22 cellular contexts compared by ENCODE assay signal in the genomic region with DNA sequence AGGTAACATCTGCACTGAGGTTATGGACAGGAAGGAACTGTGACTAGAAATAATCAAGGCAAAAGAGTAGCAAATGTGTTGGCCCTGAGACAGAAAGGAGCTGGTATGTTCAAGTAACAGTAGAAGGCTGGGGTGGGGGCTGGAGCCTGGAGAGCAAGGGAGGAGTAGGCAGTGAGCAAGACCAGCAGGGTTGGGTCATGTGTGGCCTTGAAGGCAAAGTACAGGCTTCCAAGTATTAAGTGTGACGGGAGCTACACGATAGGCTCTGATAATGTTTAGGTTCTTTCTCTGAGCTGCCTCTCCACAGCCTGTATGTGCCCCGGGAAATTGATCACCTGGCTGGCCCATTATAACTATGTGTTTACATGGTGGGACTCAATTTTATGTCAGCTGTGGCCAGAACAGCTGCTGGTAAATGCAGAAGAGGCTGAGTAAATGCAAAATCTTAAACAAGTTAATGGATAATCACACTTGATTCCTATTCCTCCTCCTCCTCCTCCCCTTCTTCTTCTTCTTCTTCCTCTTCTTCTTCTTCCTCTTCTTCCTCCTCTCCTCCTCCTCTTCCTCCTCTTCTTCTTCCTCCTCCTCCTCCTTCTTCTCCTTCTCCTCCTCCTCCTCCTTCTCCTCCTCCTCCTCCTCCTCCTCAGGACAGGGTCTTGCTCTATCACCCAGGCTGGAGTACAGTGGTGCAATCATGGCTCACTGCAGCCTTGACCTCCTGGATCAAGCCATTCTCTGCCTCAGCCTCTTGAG. TPM values are rescaled to one million over a fixed set of nuclear protein-coding genes. Genes with fewer than 3 reads are reported as not detected.
DNase-seq lines count a peak whose midpoint lies in the region; ATAC-seq, FAIRE-seq and TF ChIP-seq lines count a peak whose summit lies in the region.
"Had no signal": no experiment of that assay in that cellular context is flagged by ENCODE, and none has a peak within 500 bp of the region (broad histone marks: within the 10 kb centered on the region; RNA-seq: fewer than 3 reads in every experiment).

No MANE protein-coding gene starts in this region.

- FAIRE-seq in H1 (lab: Jason Lieb, UNC), result no peak
- FAIRE-seq: GM12878, GM18507, K562 had no signal

- H2BK20ac ChIP-seq in H1 (ENCODE audit: low read length), result no peak overlapping the region

- H3K14ac ChIP-seq in H1 (ENCODE audit: insufficient read length), result no peak overlapping the region

- TF ChIP-seq RAD21 in H1 (IDR thresholded peaks at IDR 0.05 in 1 of 2, conservative IDR thresholded peaks at IDR 0.05 in 1 of 2; ENCODE audit: low read depth in 2 of 2, low read length in 2 of 2), result no peak

- no TSS peak for BruUV-seq in Calu3 (replicated peaks; lab: Mats Ljungman, UMichigan)
- no TSS peak for BruUV-seq in PC-3 (replicated peaks; lab: Mats Ljungman, UMichigan)

- no peaks in the 10 kb centered on the region for H4K20me1 ChIP-seq in PC-3 (ENCODE audit: low read length)
- H4K20me1 ChIP-seq in H1 (replicated peaks in 1 of 2; ENCODE audit: control insufficient read depth in 1 of 2, insufficient read depth in 2 of 2, low read length in 2 of 2), result no peaks in the 10 kb centered on the region
- no peaks in the 10 kb centered on the region for H4K20me1 ChIP-seq in GM23338 (replicated peaks; ENCODE audit: insufficient read depth)

- TF ChIP-seq POLR2A in H1 (IDR thresholded peaks at IDR 0.05; ENCODE audit: control extremely low read depth in 1 of 2, low read depth in 2 of 2, low read length in 2 of 2), result no peak

- H3K9me3 ChIP-seq in PC-3 (ENCODE audit: low read length) (no peaks in the 10 kb centered on the region), H1 (ENCODE audit: insufficient read depth in 2 of 2, low read depth in 1 of 2, low read length in 1 of 2) (no peaks in the 10 kb centered on the region), mucosa of descending colon (no peaks in the 10 kb centered on the region), endodermal cell (ENCODE audit: control insufficient read depth, low read length) (no peaks in the 10 kb centered on the region)

- H3K4me1 ChIP-seq in PC-3 (ENCODE audit: insufficient read depth, low read length) (peaks cover 32% of the 10 kb centered on the region), H1 (replicated peaks in 1 of 4; ENCODE audit: control insufficient read depth in 3 of 4, insufficient read depth in 4 of 4, low read length in 3 of 4) (peaks cover 0 to 2% (median 0%) of the 10 kb centered on the region in 4 experiments; a peak in 1 of 7 replicates), mucosa of descending colon (ENCODE audit: low read depth) (no peaks in the 10 kb centered on the region), GM23338 (ENCODE audit: insufficient read depth) (peaks cover 8% of the 10 kb centered on the region), endodermal cell (ENCODE audit: control insufficient read depth, insufficient read depth, low read length) (no peaks in the 10 kb centered on the region)

- CTCF ChIA-PET in Calu3 (lab: Charles Lee), result interaction anchor here (0.6 to 1.7 kb wide), 7 partner anchors 41 to 178 kb away, joined by 3 to 11 read pairs (median 3); no protein-coding TSS in a partner anchor
- CTCF ChIA-PET in PC-3 (lab: Charles Lee), result interaction anchor here (0.7 kb wide), 1 partner anchor 59 kb away, joined by 4 read pairs; no protein-coding TSS in a partner anchor
- CTCF ChIA-PET in H1 (lab: Charles Lee; ENCODE audit: partially characterized antibody), result interaction anchor here (0.5 to 11.0 kb wide), 9 partner anchors 22 to 939 kb away, joined by 3 to 159 read pairs (median 5); a partner anchor contains a TSS

- no peak overlapping the region for H2BK5ac ChIP-seq in H1 (ENCODE audit: low read depth, low read length)

- H3K4me3 ChIP-seq in PC-3 (ENCODE audit: low read length), result no peak overlapping the region
- no peak overlapping the region for H3K4me3 ChIP-seq in H1 (ENCODE audit: extremely low read depth in 1 of 4, insufficient read depth in 2 of 4, low read depth in 3 of 4, low read length in 4 of 4)
- no peak overlapping the region for H3K4me3 ChIP-seq in mucosa of descending colon
- H3K4me3 ChIP-seq in GM23338, result no peak overlapping the region
- no peak overlapping the region for H3K4me3 ChIP-seq in endodermal cell (ENCODE audit: low read length)
- H3K4me3 ChIP-seq: GM12878, K562 had no signal

- H3K79me2 ChIP-seq in PC-3 (ENCODE audit: low read length), result no peaks in the 10 kb centered on the region
- no peaks in the 10 kb centered on the region for H3K79me2 ChIP-seq in H1 (ENCODE audit: control insufficient read depth in 1 of 2, insufficient read depth in 2 of 2, low read length in 2 of 2)
- no peaks in the 10 kb centered on the region for H3K79me2 ChIP-seq in GM23338 (replicated peaks; ENCODE audit: insufficient read depth)

- no peak overlapping the region for H3K56ac ChIP-seq in H1 (replicated peaks; ENCODE audit: insufficient read length, low read depth, low read length)

- H3K9me2 ChIP-seq in PC-3 (replicated peaks; ENCODE audit: low read length) (no peaks in the 10 kb centered on the region), GM23338 (ENCODE audit: insufficient read depth) (no peaks in the 10 kb centered on the region)

- ATAC-seq in PC-3, result no peak
- peak; percentile 39 for ATAC-seq in mucosa of descending colon
- ATAC-seq in GM23338, result no peak
- no peak for ATAC-seq in Right ventricle myocardium superior (ENCODE audit: poor library complexity)
- ATAC-seq: GM12878, K562 had no signal

- no peak for TF ChIP-seq EP300 in H1 (IDR thresholded peaks at IDR 0.05; ENCODE audit: borderline replicate concordance in 1 of 2, low read depth in 2 of 2, low read length in 2 of 2)

- DNase-seq in Calu3, result no peak
- no peak for DNase-seq in PC-3
- no peak for DNase-seq in H1 (ENCODE audit: low read depth in 1 of 2, low spot score in 2 of 2)
- DNase-seq in mucosa of descending colon, result no peak
- DNase-seq in GM23338 (ENCODE audit: low spot score), result no peak
- no peak for DNase-seq in endodermal cell
- DNase-seq in D341Med (ENCODE audit: low spot score), result no peak
- DNase-seq in Right ventricle myocardium superior, result no peak
- DNase-seq: AML-193; CD4-positive, CD25-positive, alpha-beta regulatory T cell; GDM1; GOT3; NCI-H1436 treated with DMSO at 0.1 percent for 48 hours; NCI-H2029 treated with DMSO at 0.1 percent for 48 hours; NCI-H510A treated with DMSO at 0.1 percent for 48 hours; RPMI8226; SW 1271 had no signal

- no peak overlapping the region for H3K23ac ChIP-seq in H1 (ENCODE audit: insufficient read length)

- peaks cover 53% of the 10 kb centered on the region for H3K4me1 Mint-ChIP-seq in Calu3 (ENCODE audit: low read depth, unreplicated experiment)
- H3K4me1 Mint-ChIP-seq in GM23338, result peaks cover 4% of the 10 kb centered on the region; the same call in 2 of the 3 replicates
- H3K4me1 Mint-ChIP-seq in endodermal cell, result no peaks in the 10 kb centered on the region

- TF ChIP-seq CTCF in Calu3 (IDR thresholded peaks at IDR 0.05; ENCODE audit: unreplicated experiment) (no peak), PC-3 (conservative IDR thresholded peaks at IDR 0.05; ENCODE audit: low read depth, low read length) (no peak), H1 (IDR thresholded peaks at IDR 0.05; ENCODE audit: control extremely low read depth in 1 of 3, insufficient read depth in 1 of 3, low read depth in 1 of 3, low read length in 3 of 3) (no peak), mucosa of descending colon (IDR thresholded peaks at IDR 0.05) (no peak), GM23338 (conservative IDR thresholded peaks at IDR 0.05; ENCODE audit: low read depth in 2 of 2) (no peak), endodermal cell (conservative IDR thresholded peaks at IDR 0.05) (no peak)

- H3K27me3 ChIP-seq in PC-3 (ENCODE audit: low read length) (no peaks in the 10 kb centered on the region), H1 (replicated peaks in 1 of 4; ENCODE audit: control insufficient read depth in 3 of 4, extremely low read depth in 1 of 4, insufficient read depth in 3 of 4, low read length in 3 of 4) (no peaks in the 10 kb centered on the region), GM23338 (ENCODE audit: insufficient read depth) (no peaks in the 10 kb centered on the region), endodermal cell (ENCODE audit: control insufficient read depth, insufficient read depth, low read length, poor library complexity, severe bottlenecking) (peaks cover 10% of the 10 kb centered on the region)

- H4K91ac ChIP-seq in H1 (replicated peaks; ENCODE audit: insufficient read length, low read length), result no peak overlapping the region

- H2AFZ ChIP-seq in PC-3 (ENCODE audit: low read length) (no peak overlapping the region), H1 (ENCODE audit: low read length) (no peak overlapping the region), GM23338 (no peak overlapping the region)

- no peaks in the 10 kb centered on the region for H3K9me3 Mint-ChIP-seq in Calu3 (ENCODE audit: low read depth, unreplicated experiment)
- H3K9me3 Mint-ChIP-seq in GM23338, result no peaks in the 10 kb centered on the region
- H3K9me3 Mint-ChIP-seq in endodermal cell, result no peaks in the 10 kb centered on the region

- H2BK12ac ChIP-seq in H1 (ENCODE audit: low read depth, low read length), result no peak overlapping the region

- H2BK120ac ChIP-seq in H1 (replicated peaks; ENCODE audit: low read depth, low read length), result no peak overlapping the region

- H3K18ac ChIP-seq in H1 (ENCODE audit: extremely low read depth, low read length), result no peak overlapping the region

- H3K4me3 Mint-ChIP-seq in Calu3 (ENCODE audit: low read depth, unreplicated experiment) (no peak overlapping the region), GM23338 (no peak overlapping the region), endodermal cell (no peak overlapping the region)
- H3K4me3 Mint-ChIP-seq: CD4-positive, CD25-positive, alpha-beta regulatory T cell had no signal

- H3K27ac ChIP-seq in PC-3 (ENCODE audit: low read length), result peak overlapping the region; percentile 99
- H3K27ac ChIP-seq in H1 (ENCODE audit: low read depth, low read length), result no peak overlapping the region
- H3K27ac ChIP-seq in GM23338 (ENCODE audit: low read depth), result no peak overlapping the region
- H3K27ac ChIP-seq in endodermal cell (ENCODE audit: low read depth, low read length), result no peak overlapping the region

- H3K36me3 ChIP-seq in PC-3 (ENCODE audit: low read depth, low read length), result no peaks in the 10 kb centered on the region
- H3K36me3 ChIP-seq in H1 (ENCODE audit: control insufficient read depth in 2 of 4, insufficient read depth in 4 of 4, low read length in 3 of 4), result no peaks in the 10 kb centered on the region
- H3K36me3 ChIP-seq in mucosa of descending colon (ENCODE audit: low read depth), result no peaks in the 10 kb centered on the region
- no peaks in the 10 kb centered on the region for H3K36me3 ChIP-seq in GM23338 (ENCODE audit: insufficient read depth)
- no peaks in the 10 kb centered on the region for H3K36me3 ChIP-seq in endodermal cell (ENCODE audit: control insufficient read depth, insufficient read depth, low read length)

- H3K9ac ChIP-seq in PC-3 (ENCODE audit: low read length) (peak overlapping the region; percentile 85), H1 (replicated peaks in 1 of 4; ENCODE audit: extremely low read depth in 1 of 4, low read depth in 3 of 4, low read length in 3 of 4) (no peak overlapping the region), endodermal cell (ENCODE audit: extremely low read depth, low read length, poor library complexity, severe bottlenecking) (no peak overlapping the region)

- H2AK5ac ChIP-seq in H1 (ENCODE audit: low read depth, low read length), result no peak overlapping the region

- H3K4ac ChIP-seq in H1 (replicated peaks; ENCODE audit: insufficient read length, low read depth, low read length), result no peak overlapping the region

- WGBS in H1 (ENCODE audit: extremely low coverage in 1 of 2, insufficient coverage in 1 of 2, insufficient read length in 1 of 2, insufficient replicate concordance in 2 of 2, low coverage in 1 of 2, low lambda C conversion rate in 2 of 2, missing lambda C conversion rate in 1 of 2), 2 experiments, result 97% methylated on average over 3 of the region's 3 CpGs; no CpG with 5 or more reads in 1 of the 2 experiments
- WGBS in endodermal cell (ENCODE audit: insufficient coverage in 1 of 2, insufficient read length in 1 of 2), 2 experiments, result 94% methylated on average over 2 to 3 of the region's 3 CpGs

- intact Hi-C loops in Calu3 (cut with micrococcal nuclease; ENCODE audit: unreplicated experiment), result no loop called here
- intact Hi-C loops in PC-3 (cut with micrococcal nuclease), result loop anchor here (5.0 kb wide), 2 partner anchors 105 to 330 kb away; no protein-coding TSS in a partner anchor
- intact Hi-C loops in mucosa of descending colon (cut with DNase I, micrococcal nuclease), result no loop called here
- intact Hi-C loops in Right ventricle myocardium superior (cut with DNase I), result no loop called here

- H3K79me1 ChIP-seq in H1 (ENCODE audit: low read depth, low read length), result no peaks in the 10 kb centered on the region

- no peak overlapping the region for H2BK15ac ChIP-seq in H1 (ENCODE audit: low read length)

- peaks cover 21% of the 10 kb centered on the region for H3K36me3 Mint-ChIP-seq in Calu3 (ENCODE audit: insufficient read depth, unreplicated experiment)
- no peaks in the 10 kb centered on the region; the same call in 2 of the 3 replicates for H3K36me3 Mint-ChIP-seq in GM23338 (ENCODE audit: low read depth)
- no peaks in the 10 kb centered on the region for H3K36me3 Mint-ChIP-seq in endodermal cell (ENCODE audit: low read depth)
- H3K36me3 Mint-ChIP-seq: CD4-positive, CD25-positive, alpha-beta regulatory T cell had no signal

- H3F3A ChIP-seq in PC-3 (ENCODE audit: low read length, unreplicated experiment), result no peaks in the 10 kb centered on the region
- no peaks in the 10 kb centered on the region for H3F3A ChIP-seq in GM23338 (replicated peaks; ENCODE audit: low read depth)

- H4K8ac ChIP-seq in H1 (ENCODE audit: extremely low read depth, insufficient read depth, low read length), result peak overlapping the region; percentile 70; the same call in 1 of the 2 replicates

- POLR2A ChIA-PET in PC-3 (lab: Charles Lee; ENCODE audit: unreplicated experiment), result interaction anchor here (0.6 to 1.2 kb wide), 2 partner anchors 9 to 46 kb away, joined by 3 to 6 read pairs; no protein-coding TSS in a partner anchor
- POLR2A ChIA-PET in H1 (lab: Charles Lee; ENCODE audit: partially characterized antibody), result no interaction called here

- H3K27ac Mint-ChIP-seq in Calu3 (ENCODE audit: unreplicated experiment) (peak overlapping the region; percentile 95), GM23338 (no peak overlapping the region), endodermal cell (no peak overlapping the region)
- H3K27ac Mint-ChIP-seq: CD4-positive, CD25-positive, alpha-beta regulatory T cell had no signal

- no peaks in the 10 kb centered on the region for H3K27me3 Mint-ChIP-seq in Calu3 (ENCODE audit: unreplicated experiment)
- peaks cover 6% of the 10 kb centered on the region for H3K27me3 Mint-ChIP-seq in GM23338 (ENCODE audit: insufficient read depth, low read depth, poor library complexity)
- peaks cover 23% of the 10 kb centered on the region for H3K27me3 Mint-ChIP-seq in endodermal cell (ENCODE audit: insufficient read depth)

- H3K4me2 ChIP-seq in PC-3 (ENCODE audit: low read length) (no peak overlapping the region), H1 (ENCODE audit: insufficient read depth in 1 of 2, low read depth in 2 of 2, low read length in 2 of 2) (no peak overlapping the region), GM23338 (no peak overlapping the region)

- no peaks in the 10 kb centered on the region for H3K23me2 ChIP-seq in H1 (ENCODE audit: low read depth, low read length)

- no peak overlapping the region for H4K5ac ChIP-seq in H1 (ENCODE audit: insufficient read length, low read depth, low read length)

RNA-seq across cellular contexts. Expression of a gene that starts 9.3 kb away (rescaled TPM):
- total RNA-seq in Calu3 (2022), result not detected in 2 replicates
- not detected in 2 replicates for total RNA-seq in PC-3 (2014; rRNA removed)
- total RNA-seq in H1 (2021; fragmentation: NEBNext Ultra II Directional; extraction: Animal tissue kit (Norgen Biotek cat#: 25700)), result not detected in 2 replicates
- polyA plus RNA-seq in H1 (2011; rRNA removed), result not detected in 2 replicates
- not detected for polyA plus RNA-seq in H1 (2011; cell fraction: cytosol; rRNA removed)
- not detected for polyA plus RNA-seq in H1 (2011; cell fraction: nucleus; rRNA removed)
- not detected in 4 replicates for polyA plus RNA-seq in H1 (2012, experiment 1 of 2)
- not detected for polyA plus RNA-seq in H1 (2012, experiment 2 of 2)
- not detected for polyA plus RNA-seq in H1 (2013, experiment 1 of 2)
- not detected for polyA plus RNA-seq in H1 (2013, experiment 2 of 2)
- not detected in 2 replicates for polyA minus RNA-seq in H1 (2011; rRNA and poly(A)+ RNA removed)
- not detected for polyA minus RNA-seq in H1 (2011; cell fraction: cytosol; rRNA and poly(A)+ RNA removed)
- polyA minus RNA-seq in H1 (2011; cell fraction: nucleus; rRNA and poly(A)+ RNA removed), result not detected
- not detected for total RNA-seq in mucosa of descending colon
- total RNA-seq in GM23338 (2014; rRNA removed; shearing (Covaris generic)), result not detected in 2 replicates
- polyA plus RNA-seq in GM23338 (2016; fragmentation: Nextera tagmentation; extraction: Ambion mirVana), result not detected in 2 replicates
- total RNA-seq in endodermal cell, result not detected
- polyA plus RNA-seq in endodermal cell (2013, experiment 1 of 2), result not detected
- not detected for polyA plus RNA-seq in endodermal cell (2013, experiment 2 of 2)
- total RNA-seq in Right ventricle myocardium superior, result not detected
- total RNA-seq: CD4-positive, CD25-positive, alpha-beta regulatory T cell; GM12878; K562; OCI-LY7; SK-MEL-5 had no signal
- polyA plus RNA-seq: CD4-positive, CD25-positive, alpha-beta regulatory T cell; GM12878; K562 had no signal

RNA-seq across cellular contexts. Expression of a gene that starts 18.1 kb away (rescaled TPM):
- total RNA-seq in Calu3 (2022) (0.12 and 0.22 TPM in 2 replicates), PC-3 (2014; rRNA removed) (0.36 TPM in 1 of 2 replicates, not detected in the other), mucosa of descending colon (not detected), endodermal cell (not detected), Right ventricle myocardium superior (not detected)
- not detected in 2 replicates for total RNA-seq in H1 (2021; fragmentation: NEBNext Ultra II Directional; extraction: Animal tissue kit (Norgen Biotek cat#: 25700))
- polyA plus RNA-seq in H1 (2011; rRNA removed) (not detected in 2 replicates), GM23338 (2016; fragmentation: Nextera tagmentation; extraction: Ambion mirVana) (not detected in 2 replicates)
- not detected for polyA plus RNA-seq in H1 (2011; cell fraction: cytosol; rRNA removed)
- polyA plus RNA-seq in H1 (2011; cell fraction: nucleus; rRNA removed), result not detected
- not detected in 4 replicates for polyA plus RNA-seq in H1 (2012, experiment 1 of 2)
- not detected for polyA plus RNA-seq in H1 (2012, experiment 2 of 2)
- polyA plus RNA-seq in H1 (2013, experiment 1 of 2), result not detected
- polyA plus RNA-seq in H1 (2013, experiment 2 of 2), result not detected
- polyA minus RNA-seq in H1 (2011; rRNA and poly(A)+ RNA removed), result not detected in 2 replicates
- not detected for polyA minus RNA-seq in H1 (2011; cell fraction: cytosol; rRNA and poly(A)+ RNA removed)
- polyA minus RNA-seq in H1 (2011; cell fraction: nucleus; rRNA and poly(A)+ RNA removed), result not detected
- not detected in 2 replicates for total RNA-seq in GM23338 (2014; rRNA removed; shearing (Covaris generic))
- not detected for polyA plus RNA-seq in endodermal cell (2013, experiment 1 of 2)
- polyA plus RNA-seq in endodermal cell (2013, experiment 2 of 2), result not detected
- total RNA-seq: CD4-positive, CD25-positive, alpha-beta regulatory T cell; GM12878; K562; OCI-LY7; SK-MEL-5 had no signal
- polyA plus RNA-seq: CD4-positive, CD25-positive, alpha-beta regulatory T cell; GM12878; K562 had no signal

RNA-seq across cellular contexts. Expression of a gene that starts 24.4 kb away (rescaled TPM):
- total RNA-seq in Calu3 (2022) (not detected in 2 replicates), PC-3 (2014; rRNA removed) (not detected in 2 replicates), mucosa of descending colon (not detected), endodermal cell (not detected), Right ventricle myocardium superior (not detected)
- total RNA-seq in H1 (2021; fragmentation: NEBNext Ultra II Directional; extraction: Animal tissue kit (Norgen Biotek cat#: 25700)), result not detected in 2 replicates
- polyA plus RNA-seq in H1 (2011; rRNA removed) (not detected in 2 replicates), GM23338 (2016; fragmentation: Nextera tagmentation; extraction: Ambion mirVana) (not detected in 2 replicates)
- not detected for polyA plus RNA-seq in H1 (2011; cell fraction: cytosol; rRNA removed)
- not detected for polyA plus RNA-seq in H1 (2011; cell fraction: nucleus; rRNA removed)
- not detected in 4 replicates for polyA plus RNA-seq in H1 (2012, experiment 1 of 2)
- polyA plus RNA-seq in H1 (2012, experiment 2 of 2), result not detected
- polyA plus RNA-seq in H1 (2013, experiment 1 of 2), result not detected
- polyA plus RNA-seq in H1 (2013, experiment 2 of 2), result not detected
- polyA minus RNA-seq in H1 (2011; rRNA and poly(A)+ RNA removed), result not detected in 2 replicates
- not detected for polyA minus RNA-seq in H1 (2011; cell fraction: cytosol; rRNA and poly(A)+ RNA removed)
- polyA minus RNA-seq in H1 (2011; cell fraction: nucleus; rRNA and poly(A)+ RNA removed), result not detected
- total RNA-seq in GM23338 (2014; rRNA removed; shearing (Covaris generic)), result not detected in 2 replicates
- not detected for polyA plus RNA-seq in endodermal cell (2013, experiment 1 of 2)
- polyA plus RNA-seq in endodermal cell (2013, experiment 2 of 2), result not detected
- total RNA-seq: CD4-positive, CD25-positive, alpha-beta regulatory T cell; GM12878; K562; OCI-LY7; SK-MEL-5 had no signal
- polyA plus RNA-seq: CD4-positive, CD25-positive, alpha-beta regulatory T cell; GM12878; K562 had no signal

RNA-seq across cellular contexts. Expression of a gene that starts 50.3 kb away (rescaled TPM):
- 19.4 and 55.8 TPM in 2 replicates for total RNA-seq in Calu3 (2022)
- 1.3 and 8.2 TPM in 2 replicates for total RNA-seq in PC-3 (2014; rRNA removed)
- not detected in 2 replicates for total RNA-seq in H1 (2021; fragmentation: NEBNext Ultra II Directional; extraction: Animal tissue kit (Norgen Biotek cat#: 25700))
- not detected in 2 replicates for polyA plus RNA-seq in H1 (2011; rRNA removed)
- polyA plus RNA-seq in H1 (2011; cell fraction: cytosol; rRNA removed), result not detected
- polyA plus RNA-seq in H1 (2011; cell fraction: nucleus; rRNA removed), result not detected
- not detected in 4 replicates for polyA plus RNA-seq in H1 (2012, experiment 1 of 2)
- polyA plus RNA-seq in H1 (2012, experiment 2 of 2), result not detected
- not detected for polyA plus RNA-seq in H1 (2013, experiment 1 of 2)
- polyA plus RNA-seq in H1 (2013, experiment 2 of 2), result not detected
- not detected in 2 replicates for polyA minus RNA-seq in H1 (2011; rRNA and poly(A)+ RNA removed)
- not detected for polyA minus RNA-seq in H1 (2011; cell fraction: cytosol; rRNA and poly(A)+ RNA removed)
- not detected for polyA minus RNA-seq in H1 (2011; cell fraction: nucleus; rRNA and poly(A)+ RNA removed)
- 10 to 100 TPM in 1 of 3 donors, under 1 TPM in 2; 0.17 to 11.9 (median 0.76) TPM for total RNA-seq in mucosa of descending colon
- not detected in 2 replicates for total RNA-seq in GM23338 (2014; rRNA removed; shearing (Covaris generic))
- not detected in 2 replicates for polyA plus RNA-seq in GM23338 (2016; fragmentation: Nextera tagmentation; extraction: Ambion mirVana)
- total RNA-seq in endodermal cell, result not detected
- polyA plus RNA-seq in endodermal cell (2013, experiment 1 of 2), result not detected
- not detected for polyA plus RNA-seq in endodermal cell (2013, experiment 2 of 2)
- total RNA-seq in Right ventricle myocardium superior, result 0.51 TPM
- total RNA-seq: CD4-positive, CD25-positive, alpha-beta regulatory T cell; GM12878; K562; OCI-LY7; SK-MEL-5 had no signal
